24 cellular contexts compared by ENCODE assay signal in the genomic region with DNA sequence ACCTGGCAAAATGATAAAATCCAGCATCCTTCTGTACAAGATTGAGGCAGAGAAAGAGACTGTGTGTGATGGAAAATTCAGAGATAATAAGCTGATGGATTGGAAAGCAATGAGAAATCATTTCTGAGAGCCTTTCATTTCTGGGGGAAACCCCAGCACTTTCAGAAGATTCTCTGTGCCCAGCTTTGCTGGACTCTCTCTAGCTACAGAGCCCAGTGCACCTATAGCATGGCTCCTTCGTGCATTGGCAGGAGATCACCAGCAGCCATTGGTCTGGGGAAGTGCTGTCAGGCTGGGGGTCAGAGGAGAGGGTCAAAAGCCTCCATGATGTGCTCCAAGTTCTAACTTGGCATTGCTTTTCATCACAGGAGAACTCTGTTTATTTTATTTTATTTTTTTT.
"Had no signal": no experiment of that assay in that cellular context is flagged by ENCODE, and none has a peak within 500 bp of the region (broad histone marks: within the 10 kb centered on the region; RNA-seq: fewer than 3 reads in every experiment).

No MANE protein-coding gene starts in this region.

- ATAC-seq: esophagus mucosa; heart left ventricle; left lobe of liver; natural killer cell; psoas muscle; right lobe of liver; stimulated activated memory B cell treated with anti-CD40 and anti-IgM and Interleukin-4, amounts not matched to agents 10 μg/mL and 1 μg/mL and 100 μg/mL, for 72 hours; stimulated activated naive CD8-positive, alpha-beta T cell treated with anti-CD3 and anti-CD28 coated beads, Interleukin-15, amount 100 ng/mL, for 72 hours; upper lobe of right lung had no signal

- H3K9ac ChIP-seq: parathyroid adenoma had no signal

- H3K9me3 ChIP-seq: heart left ventricle, psoas muscle, right lobe of liver, testis, tibial nerve, upper lobe of right lung, vagina had no signal

- H3K79me2 ChIP-seq: parathyroid adenoma had no signal

- FAIRE-seq: endometrium, frontal cortex had no signal

- H3K4me3 ChIP-seq: heart left ventricle, psoas muscle, right lobe of liver, testis, tibial nerve, upper lobe of right lung, vagina had no signal

- DNase-seq: effector memory CD4-positive, alpha-beta T cell; heart left ventricle; hippocampal formation; islet precursor cell; mammary epithelial cell; natural killer cell; nucleus accumbens; psoas muscle; retina; right lobe of liver; stimulated activated CD4-positive, alpha-beta T cell treated with anti-CD3 and anti-CD28 coated beads, Interleukin-15, amount 100 ng/mL, for 24 hours; stimulated activated CD4-positive, alpha-beta T cell treated with anti-CD3 and anti-CD28 coated beads, Interleukin-1b, Interleukin-23, amount 100 ng/mL, for 48 hours; stimulated activated CD4-positive, alpha-beta T cell treated with anti-CD3 and anti-CD28 coated beads, Interleukin-4, amount 100 ng/mL, for 24 hours; stimulated activated naive CD8-positive, alpha-beta T cell treated with anti-CD3 and anti-CD28 coated beads, Interleukin-15, amount 100 ng/mL, for 72 hours; testis; upper lobe of right lung had no signal

- H3K27me3 ChIP-seq: heart left ventricle, right lobe of liver, testis, tibial nerve, upper lobe of right lung, vagina had no signal

- H3K27ac ChIP-seq: heart left ventricle, parathyroid adenoma, psoas muscle, right lobe of liver, testis, tibial nerve, upper lobe of right lung, vagina had no signal

- H3K36me3 ChIP-seq: heart left ventricle, right lobe of liver, tibial nerve, upper lobe of right lung, vagina had no signal

- H3K4me1 ChIP-seq: parathyroid adenoma, psoas muscle, right lobe of liver, testis, upper lobe of right lung had no signal

- H2AFZ ChIP-seq: parathyroid adenoma had no signal
